In the genomic region with DNA sequence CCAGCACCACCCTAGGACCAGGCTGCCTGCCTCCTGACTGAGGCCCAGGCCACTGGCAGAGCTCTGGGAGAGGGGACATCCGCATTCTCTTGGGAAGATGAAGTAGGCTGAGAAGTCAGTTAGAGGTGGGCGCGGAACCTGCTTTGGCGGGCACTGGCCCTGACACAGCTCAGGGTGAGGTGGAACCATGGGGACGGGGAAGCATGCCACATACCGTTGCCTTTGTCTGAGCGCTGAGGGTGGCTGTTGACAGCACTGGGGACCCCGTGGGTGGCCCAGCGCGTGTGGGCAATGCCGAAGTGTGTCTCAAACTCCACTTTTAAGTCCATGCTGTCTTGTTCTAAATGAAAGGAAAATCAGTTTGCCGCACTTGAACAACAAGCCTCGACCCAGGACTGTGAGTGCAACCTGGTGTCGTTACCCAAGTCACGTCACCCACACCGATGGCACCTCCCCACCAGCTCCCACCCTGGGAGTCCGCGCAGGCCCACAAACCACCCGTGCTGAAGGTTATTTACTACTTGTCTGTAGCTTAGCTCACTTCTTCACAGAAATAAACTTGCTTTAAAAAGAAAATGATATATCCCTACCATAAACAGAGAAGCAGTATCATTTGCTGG, we compare ENCODE assay signal across 19 cellular contexts. TPM values are rescaled to one million over a fixed set of nuclear protein-coding genes. Genes with fewer than 3 reads are reported as not detected.
DNase-seq lines count a peak whose midpoint lies in the region; ATAC-seq, FAIRE-seq and TF ChIP-seq lines count a peak whose summit lies in the region.
"Had no signal": no experiment of that assay in that cellular context is flagged by ENCODE, and none has a peak within 500 bp of the region (broad histone marks: within the 10 kb centered on the region; RNA-seq: fewer than 3 reads in every experiment).

No MANE protein-coding gene starts in this region.

- H3K36me3 Mint-ChIP-seq in GM23338 (ENCODE audit: low read depth): peaks cover 88% of the 10 kb centered on the region
- H3K36me3 Mint-ChIP-seq: CD4-positive, CD25-positive, alpha-beta regulatory T cell had no signal

- peaks cover 23% of the 10 kb centered on the region for H3K27me3 Mint-ChIP-seq in GM23338 (ENCODE audit: insufficient read depth, low read depth, poor library complexity)

- peak; percentile 7 for FAIRE-seq in bronchial epithelial cell (lab: Jason Lieb, UNC)
- FAIRE-seq: HepG2, HTR-8/SVneo had no signal

- ATAC-seq in GM23338 (no peak), lower lobe of right lung (no peak), GM21619 (IDR thresholded peaks at IDR 0.05; ENCODE audit: unreplicated experiment) (no peak), HG03196 (IDR thresholded peaks at IDR 0.05; ENCODE audit: unreplicated experiment) (no peak)
- ATAC-seq: HepG2 had no signal

- H2AFZ ChIP-seq in GM23338 (no peak overlapping the region), smooth muscle cell (ENCODE audit: low read depth) (no peak overlapping the region)

- H3K9me3 Mint-ChIP-seq in GM23338: peaks cover 4% of the 10 kb centered on the region; the same call in 1 of the 3 replicates
- H3K9me3 Mint-ChIP-seq: CD4-positive, CD25-positive, alpha-beta regulatory T cell; HFFc6 had no signal

- intact Hi-C loops in lower lobe of right lung (cut with DNase I) (no loop called here), posterior vena cava (cut with DNase I) (no loop called here)

- 95% methylated on average over 19 of the region's 19 CpGs for WGBS in smooth muscle cell (ENCODE audit: low lambda C conversion rate)

- peak overlapping the region; percentile 40; the same call in 1 of the 2 replicates for H3K27ac Mint-ChIP-seq in GM23338
- H3K27ac Mint-ChIP-seq: CD4-positive, CD25-positive, alpha-beta regulatory T cell; HFFc6 had no signal

- H3K4me3 Mint-ChIP-seq in GM23338: no peak overlapping the region
- H3K4me3 Mint-ChIP-seq: CD4-positive, CD25-positive, alpha-beta regulatory T cell; HFFc6 had no signal

- no peaks in the 10 kb centered on the region for H3K9me2 ChIP-seq in GM23338 (ENCODE audit: insufficient read depth)

- H3K9ac ChIP-seq in smooth muscle cell (ENCODE audit: low read depth): no peak overlapping the region
- H3K9ac ChIP-seq: BLaER1 treated with 17β-estradiol and CSF1 and Interleukin-3, amounts not matched to agents 10 nM and 100 nM had no signal

- H3K4me3 ChIP-seq in GM23338 (no peak overlapping the region), bronchial epithelial cell (ENCODE audit: low read depth, low read length) (no peak overlapping the region), lower lobe of right lung (no peak overlapping the region), smooth muscle cell (no peak overlapping the region)
- H3K4me3 ChIP-seq: BLaER1 treated with 17β-estradiol and CSF1 and Interleukin-3, amounts not matched to agents 10 nM and 100 nM had no signal

- H3K36me3 ChIP-seq in GM23338 (ENCODE audit: insufficient read depth) (peaks cover 52% of the 10 kb centered on the region), bronchial epithelial cell (ENCODE audit: control insufficient read depth, insufficient read depth, low read length) (no peaks in the 10 kb centered on the region), lower lobe of right lung (peaks cover 30% of the 10 kb centered on the region), smooth muscle cell (ENCODE audit: low read depth) (no peaks in the 10 kb centered on the region)
- H3K36me3 ChIP-seq: BLaER1 treated with 17β-estradiol and CSF1 and Interleukin-3, amounts not matched to agents 10 nM and 100 nM had no signal

- H3K27me3 ChIP-seq in GM23338 (ENCODE audit: insufficient read depth) (no peaks in the 10 kb centered on the region), bronchial epithelial cell (ENCODE audit: control insufficient read depth, insufficient read depth, low read length) (no peaks in the 10 kb centered on the region), lower lobe of right lung (ENCODE audit: low read depth) (no peaks in the 10 kb centered on the region), smooth muscle cell (ENCODE audit: low read depth) (no peaks in the 10 kb centered on the region)
- H3K27me3 ChIP-seq: BLaER1 treated with 17β-estradiol and CSF1 and Interleukin-3, amounts not matched to agents 10 nM and 100 nM had no signal

- TF ChIP-seq CTCF in GM23338 (conservative IDR thresholded peaks at IDR 0.05; ENCODE audit: low read depth in 2 of 2): no peak
- TF ChIP-seq CTCF in bronchial epithelial cell (IDR thresholded peaks at IDR 0.05; ENCODE audit: insufficient read depth, low read length, severe bottlenecking): no peak
- no peak for TF ChIP-seq CTCF in lower lobe of right lung (IDR thresholded peaks at IDR 0.05)
- TF ChIP-seq CTCF in smooth muscle cell (IDR thresholded peaks at IDR 0.05; ENCODE audit: borderline replicate concordance, insufficient read depth, poor library complexity, severe bottlenecking): no peak

- H4K20me1 ChIP-seq in GM23338 (replicated peaks; ENCODE audit: insufficient read depth) (peaks cover 8% of the 10 kb centered on the region), smooth muscle cell (ENCODE audit: low read depth) (peaks cover 27% of the 10 kb centered on the region)
- H4K20me1 ChIP-seq: BLaER1 treated with 17β-estradiol and CSF1 and Interleukin-3, amounts not matched to agents 10 nM and 100 nM had no signal

- peaks cover 38% of the 10 kb centered on the region for H3K79me2 ChIP-seq in GM23338 (replicated peaks; ENCODE audit: insufficient read depth)
- H3K79me2 ChIP-seq in smooth muscle cell (ENCODE audit: low read depth): peaks cover 32% of the 10 kb centered on the region

- H3F3A ChIP-seq in GM23338 (replicated peaks; ENCODE audit: low read depth) (peaks cover 32% of the 10 kb centered on the region), smooth muscle cell (ENCODE audit: low read depth) (peaks cover 53% of the 10 kb centered on the region)

- DNase-seq in GM23338 (ENCODE audit: low spot score) (no peak), bronchial epithelial cell (ENCODE audit: low read depth) (no peak), lower lobe of right lung (peak; percentile 32), smooth muscle cell (lab: John Stamatoyannopoulos, UW; ENCODE audit: unreplicated experiment) (no peak), glomerular visceral epithelial cell (ENCODE audit: extremely low spot score) (no peak), posterior vena cava (ENCODE audit: low spot score) (no peak)
- DNase-seq: 8988T; ACHN; Calu3; CD4-positive, CD25-positive, alpha-beta regulatory T cell; DMS 273 treated with DMSO at 0.1 percent for 48 hours; GOT3; HCEC 1CT; HFFc6 had no signal

- no peaks in the 10 kb centered on the region for H3K9me3 ChIP-seq in lower lobe of right lung
- no peaks in the 10 kb centered on the region for H3K9me3 ChIP-seq in smooth muscle cell (replicated peaks; ENCODE audit: low read depth)
- H3K9me3 ChIP-seq: BLaER1 treated with 17β-estradiol and CSF1 and Interleukin-3, amounts not matched to agents 10 nM and 100 nM had no signal

- H3K27ac ChIP-seq in GM23338 (ENCODE audit: low read depth): no peak overlapping the region
- no peak overlapping the region for H3K27ac ChIP-seq in lower lobe of right lung
- H3K27ac ChIP-seq in smooth muscle cell (ENCODE audit: low read depth): peak overlapping the region; percentile 89
- H3K27ac ChIP-seq: BLaER1 treated with 17β-estradiol and CSF1 and Interleukin-3, amounts not matched to agents 10 nM and 100 nM had no signal

- peaks cover 25% of the 10 kb centered on the region for H3K4me1 Mint-ChIP-seq in GM23338
- H3K4me1 Mint-ChIP-seq: CD4-positive, CD25-positive, alpha-beta regulatory T cell had no signal

- H3K4me2 ChIP-seq in GM23338 (no peak overlapping the region), smooth muscle cell (no peak overlapping the region)
- H3K4me2 ChIP-seq: BLaER1 treated with 17β-estradiol and CSF1 and Interleukin-3, amounts not matched to agents 10 nM and 100 nM had no signal

- H3K4me1 ChIP-seq in GM23338 (ENCODE audit: insufficient read depth) (peaks cover 18% of the 10 kb centered on the region), lower lobe of right lung (no peaks in the 10 kb centered on the region), smooth muscle cell (ENCODE audit: low read depth) (peaks cover 19% of the 10 kb centered on the region)

TF ChIP-seq in GM23338, 12 proteins besides CTCF, POLR2A, EP300 and RAD21 (continues in another document):
- TF ChIP-seq, protein P1, sequence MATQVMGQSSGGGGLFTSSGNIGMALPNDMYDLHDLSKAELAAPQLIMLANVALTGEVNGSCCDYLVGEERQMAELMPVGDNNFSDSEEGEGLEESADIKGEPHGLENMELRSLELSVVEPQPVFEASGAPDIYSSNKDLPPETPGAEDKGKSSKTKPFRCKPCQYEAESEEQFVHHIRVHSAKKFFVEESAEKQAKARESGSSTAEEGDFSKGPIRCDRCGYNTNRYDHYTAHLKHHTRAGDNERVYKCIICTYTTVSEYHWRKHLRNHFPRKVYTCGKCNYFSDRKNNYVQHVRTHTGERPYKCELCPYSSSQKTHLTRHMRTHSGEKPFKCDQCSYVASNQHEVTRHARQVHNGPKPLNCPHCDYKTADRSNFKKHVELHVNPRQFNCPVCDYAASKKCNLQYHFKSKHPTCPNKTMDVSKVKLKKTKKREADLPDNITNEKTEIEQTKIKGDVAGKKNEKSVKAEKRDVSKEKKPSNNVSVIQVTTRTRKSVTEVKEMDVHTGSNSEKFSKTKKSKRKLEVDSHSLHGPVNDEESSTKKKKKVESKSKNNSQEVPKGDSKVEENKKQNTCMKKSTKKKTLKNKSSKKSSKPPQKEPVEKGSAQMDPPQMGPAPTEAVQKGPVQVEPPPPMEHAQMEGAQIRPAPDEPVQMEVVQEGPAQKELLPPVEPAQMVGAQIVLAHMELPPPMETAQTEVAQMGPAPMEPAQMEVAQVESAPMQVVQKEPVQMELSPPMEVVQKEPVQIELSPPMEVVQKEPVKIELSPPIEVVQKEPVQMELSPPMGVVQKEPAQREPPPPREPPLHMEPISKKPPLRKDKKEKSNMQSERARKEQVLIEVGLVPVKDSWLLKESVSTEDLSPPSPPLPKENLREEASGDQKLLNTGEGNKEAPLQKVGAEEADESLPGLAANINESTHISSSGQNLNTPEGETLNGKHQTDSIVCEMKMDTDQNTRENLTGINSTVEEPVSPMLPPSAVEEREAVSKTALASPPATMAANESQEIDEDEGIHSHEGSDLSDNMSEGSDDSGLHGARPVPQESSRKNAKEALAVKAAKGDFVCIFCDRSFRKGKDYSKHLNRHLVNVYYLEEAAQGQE (IDR thresholded peaks at IDR 0.05; ENCODE audit: unreplicated experiment): no peak
- no peak for TF ChIP-seq NANOG (IDR thresholded peaks at IDR 0.05; ENCODE audit: borderline replicate concordance)

RNA-seq across cellular contexts. Expression of gene GFPT2, which starts 17.4 kb away (rescaled TPM):
- 103 and 120 TPM in 2 replicates for total RNA-seq in GM23338 (2014; rRNA removed; shearing (Covaris generic))
- 74.6 and 82.6 TPM in 2 replicates for polyA plus RNA-seq in GM23338 (2016; fragmentation: Nextera tagmentation; extraction: Ambion mirVana)
- 0.26 and 0.53 TPM in 2 replicates for total RNA-seq in bronchial epithelial cell
- total RNA-seq in lower lobe of right lung: 13.4 TPM
- 137 and 168 TPM in 2 replicates for total RNA-seq in smooth muscle cell
- 163 and 243 TPM in 2 replicates for polyA plus RNA-seq in smooth muscle cell
- 10 to 100 TPM; 75.4 to 83.3 TPM for total RNA-seq in posterior vena cava
- total RNA-seq: Calu3; CD4-positive, CD25-positive, alpha-beta regulatory T cell had no signal

RNA-seq across cellular contexts. Expression of gene MAPK9, which starts 43.8 kb away (rescaled TPM):
- total RNA-seq in GM23338 (2014; rRNA removed; shearing (Covaris generic)): 27.8 and 37.0 TPM in 2 replicates
- 13.6 and 16.8 TPM in 2 replicates for polyA plus RNA-seq in GM23338 (2016; fragmentation: Nextera tagmentation; extraction: Ambion mirVana)
- total RNA-seq in bronchial epithelial cell: 19.7 and 23.2 TPM in 2 replicates
- 43.1 TPM for total RNA-seq in lower lobe of right lung
- 40.9 and 43.4 TPM in 2 replicates for total RNA-seq in smooth muscle cell
- 34.8 and 36.0 TPM in 2 replicates for polyA plus RNA-seq in smooth muscle cell
- 10 to 100 TPM; 27.9 to 34.9 TPM for total RNA-seq in posterior vena cava
